18 cellular contexts compared by ENCODE assay signal in the genomic region with DNA sequence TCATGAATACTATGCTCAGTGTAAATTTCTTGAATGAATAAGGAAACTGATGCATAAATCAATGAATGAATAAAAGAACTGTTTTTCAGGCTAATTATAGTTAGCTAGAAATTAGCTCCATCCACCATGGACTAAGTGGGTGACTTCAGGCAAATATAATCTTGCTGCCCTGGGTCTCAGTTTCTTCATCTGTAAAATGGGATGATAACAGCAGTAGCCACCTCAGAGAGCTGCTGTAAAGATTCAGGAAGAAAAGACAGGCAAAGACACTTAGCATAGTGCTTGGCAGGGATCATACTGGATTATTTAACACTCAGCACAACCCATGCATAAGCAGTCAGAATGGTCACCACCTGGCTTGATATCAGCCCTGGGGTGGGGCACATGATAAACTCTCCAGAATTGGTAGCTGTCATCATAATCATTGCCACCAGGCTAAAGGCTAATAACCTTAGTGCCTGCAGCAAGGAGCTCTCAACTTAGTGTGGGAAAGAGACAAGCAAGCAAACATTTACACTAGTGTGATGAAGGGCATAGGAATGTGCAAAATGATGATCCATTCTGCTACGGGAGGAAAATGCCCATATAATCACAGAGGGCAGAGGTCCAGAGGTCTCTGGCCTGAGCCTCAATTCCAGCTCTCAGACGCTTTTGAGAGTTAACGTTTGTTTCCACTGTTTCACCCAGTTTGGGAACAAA.
DNase-seq lines count a peak whose midpoint lies in the region; ATAC-seq, FAIRE-seq and TF ChIP-seq lines count a peak whose summit lies in the region.
"Had no signal": no experiment of that assay in that cellular context is flagged by ENCODE, and none has a peak within 500 bp of the region (broad histone marks: within the 10 kb centered on the region; RNA-seq: fewer than 3 reads in every experiment).

No MANE protein-coding gene starts in this region.

- H3K9ac ChIP-seq in HepG2 (ENCODE audit: insufficient read depth, low read depth, low read length): peak overlapping the region; percentile 38; the same call in 1 of the 2 replicates

- H3K27me3 ChIP-seq in brain microvascular endothelial cell (replicated peaks) (no peaks in the 10 kb centered on the region), HepG2 (ENCODE audit: control insufficient read depth in 1 of 2, insufficient read depth in 2 of 2, low read length in 2 of 2) (no peaks in the 10 kb centered on the region)
- H3K27me3 ChIP-seq: BE2C had no signal

- H3K27ac ChIP-seq in brain microvascular endothelial cell: no peak overlapping the region
- H3K27ac ChIP-seq in HepG2 (ENCODE audit: extremely low read length, insufficient read depth, low read length): peak overlapping the region; percentile 24

- in situ Hi-C loops in brain microvascular endothelial cell (cut with HindIII; ENCODE audit: low pct_ligation_motif_present, low sequenced_read_pairs): no loop called here
- in situ Hi-C loops in HepG2 (cut with HindIII; ENCODE audit: extremely low pct_ligation_motif_present, low pct_unique_long_range_greater_than_20kb): no loop called here

- CTCF ChIA-PET in HepG2 (lab: Yijun Ruan, JAX; ENCODE audit: low intra/inter-chr PET ratio, low total read pairs): interaction anchor here (1.6 kb wide), 1 partner anchor 480 kb away, joined by 5 read pairs; no protein-coding TSS in a partner anchor
- CTCF ChIA-PET in T-cell (lab: Charles Lee): interaction anchor here in 1 of 2 donors (0.6 kb wide), 1 partner anchor 257 kb away, joined by 5 read pairs; no protein-coding TSS in a partner anchor

- H3K36me3 ChIP-seq in brain microvascular endothelial cell (replicated peaks) (no peaks in the 10 kb centered on the region), HepG2 (replicated peaks in 1 of 2; ENCODE audit: control insufficient read depth in 1 of 2, insufficient read depth in 2 of 2, low read length in 2 of 2) (no peaks in the 10 kb centered on the region)
- H3K36me3 ChIP-seq: BE2C had no signal

- no peaks in the 10 kb centered on the region for H4K20me1 ChIP-seq in HepG2 (ENCODE audit: insufficient read depth, low read length)

- WGBS in HepG2 (ENCODE audit: low lambda C conversion rate): 0% methylated on average over 3 of the region's 3 CpGs

- no peak overlapping the region for H3K27ac Mint-ChIP-seq in T-cell
- H3K27ac Mint-ChIP-seq: activated CD4-positive, alpha-beta T cell treated with anti-CD3 and anti-CD28 coated beads, Interleukin-2, amount 10 ng/mL, durations not matched to agents 7 days and 5 days; brain had no signal

- no peaks in the 10 kb centered on the region for H3K27me3 Mint-ChIP-seq in T-cell
- H3K27me3 Mint-ChIP-seq: activated CD4-positive, alpha-beta T cell treated with anti-CD3 and anti-CD28 coated beads, Interleukin-2, amount 10 ng/mL, durations not matched to agents 7 days and 5 days; brain had no signal

- no peaks in the 10 kb centered on the region for H3K36me3 Mint-ChIP-seq in T-cell
- H3K36me3 Mint-ChIP-seq: brain had no signal

- no peaks in the 10 kb centered on the region for H3K79me2 ChIP-seq in HepG2 (ENCODE audit: insufficient read depth, low read length)

- intact Hi-C loops in HepG2 (cut with micrococcal nuclease; ENCODE audit: unreplicated experiment): loop anchor here (5.0 kb wide), 1 partner anchor 121 kb away; no protein-coding TSS in a partner anchor

- peak; percentile 69 for DNase-seq in AG20443 (ENCODE audit: low spot score)
- DNase-seq in M059J (ENCODE audit: low read depth): peak; percentile 98
- DNase-seq in brain microvascular endothelial cell: peak; percentile 35
- DNase-seq in HepG2 (ENCODE audit: low spot score): peak; percentile 93
- no peak for DNase-seq in T-cell
- DNase-seq in stimulated activated CD4-positive, alpha-beta T cell treated with anti-CD3 and anti-CD28 coated beads, Interleukin-12 subunit alpha, Interleukin-12 subunit beta, amount 100 ng/mL, for 4 hours: no peak
- no peak for DNase-seq in activated CD4-positive, alpha-beta T cell treated with anti-CD3 and anti-CD28 coated beads, Interleukin-2, amount 50 U/mL, for 1 hour
- DNase-seq: activated CD4-positive, alpha-beta T cell treated with anti-CD3 and anti-CD28 coated beads, Interleukin-2, amount 10 ng/mL, durations not matched to agents 7 days and 5 days; BE2C; DMS79; KBM-7; NCI-H2029; stimulated activated CD4-positive, alpha-beta T cell treated with anti-CD3 and anti-CD28 coated beads, Interleukin-4, amount 100 ng/mL, for 4 hours; stimulated activated naive CD4-positive, alpha-beta T cell; T-helper 1 cell had no signal

- peak overlapping the region; percentile 57 for H3K4me2 ChIP-seq in HepG2 (ENCODE audit: low read depth, low read length)

- peaks cover 0 to 12% (median 5%) of the 10 kb centered on the region in 3 donors for H3K9me3 Mint-ChIP-seq in T-cell
- H3K9me3 Mint-ChIP-seq: activated CD4-positive, alpha-beta T cell treated with anti-CD3 and anti-CD28 coated beads, Interleukin-2, amount 10 ng/mL, durations not matched to agents 7 days and 5 days had no signal

- H3K4me3 Mint-ChIP-seq in T-cell: no peak overlapping the region
- H3K4me3 Mint-ChIP-seq: activated CD4-positive, alpha-beta T cell treated with anti-CD3 and anti-CD28 coated beads, Interleukin-2, amount 10 ng/mL, durations not matched to agents 7 days and 5 days; brain had no signal

- TF ChIP-seq EP300 in HepG2 (IDR thresholded peaks at IDR 0.05; ENCODE audit: low read depth in 2 of 2, low read length in 2 of 2) (peak in 1 of 2 experiments; percentile 34; a peak in 1 of 4 replicates), HepG2 (CRISPR knock-in tag; IDR thresholded peaks at IDR 0.05; ENCODE audit: borderline replicate concordance) (0 out of 2 replicates have a peak, but pooled peaks have one; percentile 34)

- peak; percentile 97 for ATAC-seq in HepG2
- ATAC-seq in T-cell (replicated peaks in 1 of 4): no peak
- ATAC-seq in HG02610 (IDR thresholded peaks at IDR 0.05; ENCODE audit: unreplicated experiment): no peak

- H3K4me3 ChIP-seq in brain microvascular endothelial cell (ENCODE audit: low read depth, low read length): no peak overlapping the region
- H3K4me3 ChIP-seq in HepG2 (replicated peaks in 1 of 3; ENCODE audit: insufficient read depth in 1 of 3, low read depth in 2 of 3, low read length in 3 of 3): no peak overlapping the region

- FAIRE-seq in HepG2 (lab: Jason Lieb, UNC): peak; percentile 59
- FAIRE-seq: endometrium had no signal

- POLR2A ChIA-PET in HepG2 (lab: Yijun Ruan, JAX): interaction anchor here (0.8 to 3.1 kb wide), 6 partner anchors 14 to 262 kb away, joined by 3 to 15 read pairs (median 4); partner anchors contain the start of gene TBX3
- POLR2A ChIA-PET in T-cell (lab: Charles Lee): no interaction called here

- no peak for TF ChIP-seq RAD21 in HepG2 (CRISPR knock-in tag; IDR thresholded peaks at IDR 0.05)

- peaks cover 5% of the 10 kb centered on the region for H3K9me3 ChIP-seq in HepG2 (ENCODE audit: low read length)
- H3K9me3 ChIP-seq: BE2C had no signal

- no TSS peak for BruUV-seq in HepG2 (replicated peaks; lab: Mats Ljungman, UMichigan)

- H2AFZ ChIP-seq in HepG2 (ENCODE audit: low read length): no peak overlapping the region

- peaks cover 28% of the 10 kb centered on the region for H3K4me1 ChIP-seq in HepG2 (ENCODE audit: insufficient read depth, low read length)

- no peaks in the 10 kb centered on the region for H3K4me1 Mint-ChIP-seq in T-cell
- H3K4me1 Mint-ChIP-seq: activated CD4-positive, alpha-beta T cell treated with anti-CD3 and anti-CD28 coated beads, Interleukin-2, amount 10 ng/mL, durations not matched to agents 7 days and 5 days had no signal

- no peak for TF ChIP-seq POLR2A in HepG2 (IDR thresholded peaks at IDR 0.05; ENCODE audit: insufficient read depth in 1 of 2, low read depth in 2 of 2, low read length in 2 of 2)

- no peak for TF ChIP-seq CTCF in brain microvascular endothelial cell (IDR thresholded peaks at IDR 0.05; ENCODE audit: low read depth, low read length, missing control alignments)
- TF ChIP-seq CTCF in HepG2 (CRISPR knock-in tag; IDR thresholded peaks at IDR 0.05): no peak

TF ChIP-seq in HepG2, 621 proteins besides CTCF, POLR2A, EP300 and RAD21 (continues in another document):
- TF ChIP-seq, protein P1, sequence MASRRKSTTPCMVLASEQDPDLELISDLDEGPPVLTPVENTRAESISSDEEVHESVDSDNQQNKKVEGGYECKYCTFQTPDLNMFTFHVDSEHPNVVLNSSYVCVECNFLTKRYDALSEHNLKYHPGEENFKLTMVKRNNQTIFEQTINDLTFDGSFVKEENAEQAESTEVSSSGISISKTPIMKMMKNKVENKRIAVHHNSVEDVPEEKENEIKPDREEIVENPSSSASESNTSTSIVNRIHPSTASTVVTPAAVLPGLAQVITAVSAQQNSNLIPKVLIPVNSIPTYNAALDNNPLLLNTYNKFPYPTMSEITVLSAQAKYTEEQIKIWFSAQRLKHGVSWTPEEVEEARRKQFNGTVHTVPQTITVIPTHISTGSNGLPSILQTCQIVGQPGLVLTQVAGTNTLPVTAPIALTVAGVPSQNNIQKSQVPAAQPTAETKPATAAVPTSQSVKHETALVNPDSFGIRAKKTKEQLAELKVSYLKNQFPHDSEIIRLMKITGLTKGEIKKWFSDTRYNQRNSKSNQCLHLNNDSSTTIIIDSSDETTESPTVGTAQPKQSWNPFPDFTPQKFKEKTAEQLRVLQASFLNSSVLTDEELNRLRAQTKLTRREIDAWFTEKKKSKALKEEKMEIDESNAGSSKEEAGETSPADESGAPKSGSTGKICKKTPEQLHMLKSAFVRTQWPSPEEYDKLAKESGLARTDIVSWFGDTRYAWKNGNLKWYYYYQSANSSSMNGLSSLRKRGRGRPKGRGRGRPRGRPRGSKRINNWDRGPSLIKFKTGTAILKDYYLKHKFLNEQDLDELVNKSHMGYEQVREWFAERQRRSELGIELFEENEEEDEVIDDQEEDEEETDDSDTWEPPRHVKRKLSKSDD (CRISPR knock-in tag; IDR thresholded peaks at IDR 0.05; ENCODE audit: low read depth): no peak
- TF ChIP-seq STAT5B (CRISPR knock-in tag; IDR thresholded peaks at IDR 0.05) (no peak), ZNF607 (CRISPR knock-in tag; IDR thresholded peaks at IDR 0.05; ENCODE audit: borderline replicate concordance) (no peak), CAMTA2 (CRISPR knock-in tag; IDR thresholded peaks at IDR 0.05; ENCODE audit: borderline replicate concordance) (no peak), ZNF430 (CRISPR knock-in tag; IDR thresholded peaks at IDR 0.05) (no peak), TEAD3 (CRISPR knock-in tag; optimal IDR thresholded peaks at IDR 0.05; ENCODE audit: borderline replicate concordance) (peak; percentile 92), ZNF124 (CRISPR knock-in tag; IDR thresholded peaks at IDR 0.05) (no peak)

Comparison
In these comparisons a context has a peak if more than half of its experiments do, and no peak if none do; other contexts are left out.
1. DNase-seq: peak in AG20443 (single experiment), M059J (single experiment), brain microvascular endothelial cell (single experiment) and HepG2 (single experiment); none in T-cell (0 of 34), stimulated activated CD4-positive, alpha-beta T cell treated with anti-CD3 and anti-CD28 coated beads, Interleukin-12 subunit alpha, Interleukin-12 subunit beta, amount 100 ng/mL, for 4 hours (single experiment) and activated CD4-positive, alpha-beta T cell treated with anti-CD3 and anti-CD28 coated beads, Interleukin-2, amount 50 U/mL, for 1 hour (single experiment).